Comparison of ENCODE assay signal across 1 cellular context in genomic region chr1:34825455-34826081, GRCh38.
TF ChIP-seq lines count a peak whose summit lies in the region.

No MANE protein-coding gene starts in this region.

TF ChIP-seq in HepG2, 621 proteins besides CTCF, POLR2A, EP300 and RAD21 (continued from another document and continues in another):
- no peak; the same call in 1 of the 2 replicates for TF ChIP-seq ARID4A (CRISPR knock-in tag; IDR thresholded peaks at IDR 0.05; ENCODE audit: borderline replicate concordance)
- peak; percentile 61; the same call in 1 of the 2 replicates for TF ChIP-seq NCOA2 (CRISPR knock-in tag; IDR thresholded peaks at IDR 0.05)
- peak; percentile 25; the same call in 1 of the 2 replicates for TF ChIP-seq HMG20A (CRISPR knock-in tag; IDR thresholded peaks at IDR 0.05; ENCODE audit: borderline replicate concordance)
- no peak for TF ChIP-seq HNF1A (IDR thresholded peaks at IDR 0.05; ENCODE audit: low read depth)
- TF ChIP-seq HNF1A (CRISPR knock-in tag; IDR thresholded peaks at IDR 0.05; ENCODE audit: borderline replicate concordance) = no peak; the same call in 1 of the 2 replicates
- TF ChIP-seq BRD4 (CRISPR knock-in tag; IDR thresholded peaks at IDR 0.05) = no peak
- no peak for TF ChIP-seq ZNF44 (CRISPR knock-in tag; IDR thresholded peaks at IDR 0.05)
- TF ChIP-seq NR2F6 (IDR thresholded peaks at IDR 0.05) = peak; percentile 51; the same call in 1 of the 2 replicates
- TF ChIP-seq NR2F6 (CRISPR knock-in tag; IDR thresholded peaks at IDR 0.05) = peak; percentile 81
- TF ChIP-seq ZNF18 (CRISPR knock-in tag; IDR thresholded peaks at IDR 0.05; ENCODE audit: insufficient replicate concordance) = no peak
- TF ChIP-seq ZNF776 (CRISPR knock-in tag; IDR thresholded peaks at IDR 0.05) = no peak
- peak; percentile 46; the same call in 1 of the 2 replicates for TF ChIP-seq PITX1 (CRISPR knock-in tag; IDR thresholded peaks at IDR 0.05)
- no peak for TF ChIP-seq CHD4 (IDR thresholded peaks at IDR 0.05; ENCODE audit: borderline replicate concordance, low read length)
- TF ChIP-seq KLF13 (CRISPR knock-in tag; IDR thresholded peaks at IDR 0.05) = no peak
- no peak for TF ChIP-seq HMGA1 (CRISPR knock-in tag; conservative IDR thresholded peaks at IDR 0.05)
- TF ChIP-seq PHF21A (CRISPR knock-in tag; IDR thresholded peaks at IDR 0.05) = peak; percentile 80
- no peak for TF ChIP-seq ZFP36L1 (CRISPR knock-in tag; IDR thresholded peaks at IDR 0.05)
- peak; percentile 84; the same call in 1 of the 2 replicates for TF ChIP-seq GATAD2A (CRISPR knock-in tag; IDR thresholded peaks at IDR 0.05)
- no peak for TF ChIP-seq ZNF432 (CRISPR knock-in tag; IDR thresholded peaks at IDR 0.05; ENCODE audit: borderline replicate concordance)
- TF ChIP-seq SKIL (CRISPR knock-in tag; IDR thresholded peaks at IDR 0.05; ENCODE audit: borderline replicate concordance) = peak; percentile 82
- peak; percentile 86; the same call in 1 of the 2 replicates for TF ChIP-seq GFI1 (CRISPR knock-in tag; IDR thresholded peaks at IDR 0.05; ENCODE audit: borderline replicate concordance)
- TF ChIP-seq E2F2 (CRISPR knock-in tag; IDR thresholded peaks at IDR 0.05; ENCODE audit: borderline replicate concordance) = no peak
- TF ChIP-seq ZNF343 (CRISPR knock-in tag; IDR thresholded peaks at IDR 0.05) = no peak
- TF ChIP-seq FOXA3 (CRISPR knock-in tag; IDR thresholded peaks at IDR 0.05) = peak; percentile 84
- no peak for TF ChIP-seq CCDC6 (CRISPR knock-in tag; IDR thresholded peaks at IDR 0.05)
- TF ChIP-seq HDAC2 (CRISPR knock-in tag; IDR thresholded peaks at IDR 0.05) = peak; percentile 57; the same call in 1 of the 2 replicates
- peak; percentile 79 for TF ChIP-seq ZNF263 (CRISPR knock-in tag; IDR thresholded peaks at IDR 0.05)
- TF ChIP-seq ZNF598 (CRISPR knock-in tag; IDR thresholded peaks at IDR 0.05; ENCODE audit: borderline replicate concordance) = no peak
- no peak for TF ChIP-seq U2AF1 (optimal IDR thresholded peaks at IDR 0.05; ENCODE audit: low read depth, low read length)
- no peak for TF ChIP-seq SMARCC2 (IDR thresholded peaks at IDR 0.05)
- no peak for TF ChIP-seq DMAP1 (CRISPR knock-in tag; IDR thresholded peaks at IDR 0.05)
- no peak for TF ChIP-seq ZNF839 (CRISPR knock-in tag; IDR thresholded peaks at IDR 0.05; ENCODE audit: borderline replicate concordance)
- no peak for TF ChIP-seq ZNF75D (CRISPR knock-in tag; IDR thresholded peaks at IDR 0.05; ENCODE audit: borderline replicate concordance)
- no peak for TF ChIP-seq ZNF549 (CRISPR knock-in tag; IDR thresholded peaks at IDR 0.05)
- TF ChIP-seq XBP1 (CRISPR knock-in tag; IDR thresholded peaks at IDR 0.05) = no peak
- no peak for TF ChIP-seq FUBP1 (CRISPR knock-in tag; IDR thresholded peaks at IDR 0.05; ENCODE audit: borderline replicate concordance)
- no peak for TF ChIP-seq ZNF678 (CRISPR knock-in tag; IDR thresholded peaks at IDR 0.05)
- no peak for TF ChIP-seq TMF1 (CRISPR knock-in tag; IDR thresholded peaks at IDR 0.05; ENCODE audit: low read depth)
- TF ChIP-seq NONO (IDR thresholded peaks at IDR 0.05) = no peak
- peak; percentile 68; the same call in 1 of the 2 replicates for TF ChIP-seq NONO (CRISPR knock-in tag; conservative IDR thresholded peaks at IDR 0.05)
- TF ChIP-seq TBX3 (IDR thresholded peaks at IDR 0.05; ENCODE audit: borderline replicate concordance) = no peak
- no peak for TF ChIP-seq SP140L (CRISPR knock-in tag; IDR thresholded peaks at IDR 0.05; ENCODE audit: borderline replicate concordance)
- TF ChIP-seq HOMEZ (CRISPR knock-in tag; IDR thresholded peaks at IDR 0.05; ENCODE audit: low read depth) = peak; percentile 32; the same call in 1 of the 2 replicates
- TF ChIP-seq SETDB1 (CRISPR knock-in tag; IDR thresholded peaks at IDR 0.05; ENCODE audit: borderline replicate concordance) = no peak
- TF ChIP-seq SP1 (IDR thresholded peaks at IDR 0.05) = no peak
- TF ChIP-seq SP1 (CRISPR knock-in tag; IDR thresholded peaks at IDR 0.05) = no peak
- TF ChIP-seq TEF (CRISPR knock-in tag; IDR thresholded peaks at IDR 0.05) = no peak
- TF ChIP-seq HES4 (CRISPR knock-in tag; IDR thresholded peaks at IDR 0.05; ENCODE audit: borderline replicate concordance) = no peak
- no peak for TF ChIP-seq HNF4G (IDR thresholded peaks at IDR 0.05; ENCODE audit: borderline replicate concordance, low read depth, low read length)
- no peak for TF ChIP-seq HNF4G (CRISPR knock-in tag; IDR thresholded peaks at IDR 0.05; ENCODE audit: borderline replicate concordance, low read depth)
- TF ChIP-seq IKZF5 (CRISPR knock-in tag; IDR thresholded peaks at IDR 0.05) = peak; percentile 33
